1 cellular context compared by ENCODE assay signal in genomic region chr2:11092693-11093335, GRCh38.
TF ChIP-seq lines count a peak whose summit lies in the region.

No MANE protein-coding gene starts in this region.

TF ChIP-seq in WTC11, 78 proteins besides CTCF, POLR2A, EP300 and RAD21 (continued from another document):
- TF ChIP-seq ZNF532 (CRISPR knock-in tag; IDR thresholded peaks at IDR 0.05; ENCODE audit: borderline replicate concordance) (no peak), ZNF423 (CRISPR knock-in tag; IDR thresholded peaks at IDR 0.05) (0 out of 2 replicates have a peak, but pooled peaks have one; percentile 19), ZNF416 (CRISPR knock-in tag; IDR thresholded peaks at IDR 0.05) (no peak)
